In genomic region chr1:184982002-184982954, GRCh38 we compare ENCODE assay signal across 8 cellular contexts. TPM values are rescaled to one million over a fixed set of nuclear protein-coding genes. Genes with fewer than 3 reads are reported as not detected.
DNase-seq lines count a peak whose midpoint lies in the region; ATAC-seq and TF ChIP-seq lines count a peak whose summit lies in the region.

No MANE protein-coding gene starts in this region.

- CTCF ChIA-PET in CD8-positive, alpha-beta T cell (lab: Charles Lee), result interaction anchor here (0.7 to 10.8 kb wide), 16 partner anchors 10 to 286 kb away, joined by 3 to 200 read pairs (median 4); partner anchors contain the start of gene RNF2

- intact Hi-C loops in CD8-positive, alpha-beta T cell (cut with DNase I, micrococcal nuclease), result loop anchor here (1.0 to 10.0 kb wide), 5 partner anchors 65 to 905 kb away; partner anchors contain the start of gene RNF2 (in 1 of the 2)

- H3K4me3 Mint-ChIP-seq in CD8-positive, alpha-beta T cell, result no peak overlapping the region

- H3K4me1 Mint-ChIP-seq in CD8-positive, alpha-beta T cell (ENCODE audit: low read depth), result peaks cover 5% of the 10 kb centered on the region

- H3K9me3 ChIP-seq in CD8-positive, alpha-beta T cell (ENCODE audit: low read length), result no peaks in the 10 kb centered on the region

- H3K27me3 Mint-ChIP-seq in CD8-positive, alpha-beta T cell (ENCODE audit: low read depth), result peaks cover 20% of the 10 kb centered on the region

- H3K9me3 Mint-ChIP-seq in CD8-positive, alpha-beta T cell, result no peaks in the 10 kb centered on the region

- POLR2A ChIA-PET in CD8-positive, alpha-beta T cell (lab: Charles Lee), result interaction anchor here (0.8 to 1.2 kb wide), 2 partner anchors 9 to 13 kb away, joined by 4 read pairs; no protein-coding TSS in a partner anchor

- H3K27ac ChIP-seq in CD8-positive, alpha-beta T cell (ENCODE audit: low read depth, low read length), result no peak overlapping the region

- ATAC-seq in CD8-positive, alpha-beta T cell, result peak; percentile 97
- ATAC-seq in GM19397 (IDR thresholded peaks at IDR 0.05; ENCODE audit: unreplicated experiment) (peak; percentile 92), HG03457 (IDR thresholded peaks at IDR 0.05; ENCODE audit: unreplicated experiment) (peak; percentile 89)

- no peaks in the 10 kb centered on the region for H3K4me1 ChIP-seq in CD8-positive, alpha-beta T cell (ENCODE audit: insufficient read depth, low read length)

- H3K27ac Mint-ChIP-seq in CD8-positive, alpha-beta T cell, result no peak overlapping the region

- H3K27me3 ChIP-seq in CD8-positive, alpha-beta T cell (ENCODE audit: insufficient read depth, low read length), result no peaks in the 10 kb centered on the region

- H3K4me3 ChIP-seq in CD8-positive, alpha-beta T cell (ENCODE audit: low read depth, low read length), result no peak overlapping the region

- H3K36me3 Mint-ChIP-seq in CD8-positive, alpha-beta T cell, result no peaks in the 10 kb centered on the region

- no peaks in the 10 kb centered on the region for H3K36me3 ChIP-seq in CD8-positive, alpha-beta T cell (ENCODE audit: insufficient read depth, low read length)

- peak; percentile 87 for TF ChIP-seq CTCF in CD8-positive, alpha-beta T cell (IDR thresholded peaks at IDR 0.05)

- peak; percentile 57 to 85 (median 70) for DNase-seq in CD8-positive, alpha-beta T cell
- DNase-seq in NCI-H748 (lab: John Stamatoyannopoulos, UW; ENCODE audit: unreplicated experiment), result peak; percentile 70
- peak; percentile 73 for DNase-seq in activated CD4-positive, alpha-beta T cell treated with anti-CD3 and anti-CD28 coated beads, Interleukin-2, amount 50 U/mL, for 1 hour
- peak; percentile 78 for DNase-seq in dermis blood vessel endothelial cell
- peak; percentile 73 to 76 for DNase-seq in lung microvascular endothelial cell (ENCODE audit: low read depth in 2 of 2)
- peak; percentile 61 for DNase-seq in stimulated activated CD8-positive, alpha-beta memory T cell treated with anti-CD3 and anti-CD28 coated beads, Interleukin-15, amount 100 ng/mL, for 48 hours (ENCODE audit: low read depth in 2 of 2)

RNA-seq across cellular contexts. Expression of gene NIBAN1, which starts 8.0 kb away (rescaled TPM):
- 10 to 100 TPM; 10.3 to 13.5 TPM for total RNA-seq in CD8-positive, alpha-beta T cell
- total RNA-seq in dermis blood vessel endothelial cell (9.6 and 43.1 TPM in 2 replicates), lung microvascular endothelial cell (0.60 and 1.7 TPM in 2 replicates)
